1 cellular context compared by ENCODE assay signal in genomic region chr6:89352329-89353117, GRCh38.
TF ChIP-seq lines count a peak whose summit lies in the region.

Gene UBE2J1 (minus strand): TSS chr6:89352722. CDS start chr6:89352569, 153 bp downstream.

TF ChIP-seq in HepG2, 621 proteins besides CTCF, POLR2A, EP300 and RAD21 (continued from another document and continues in another):
- TF ChIP-seq GMEB1 (CRISPR knock-in tag; IDR thresholded peaks at IDR 0.05; ENCODE audit: borderline replicate concordance) (peak; percentile 39; the same call in 1 of the 2 replicates), ZNF143 (CRISPR knock-in tag; IDR thresholded peaks at IDR 0.05) (no peak), SALL1 (CRISPR knock-in tag; IDR thresholded peaks at IDR 0.05) (peak; percentile 82), KDM5A (IDR thresholded peaks at IDR 0.05; ENCODE audit: borderline replicate concordance, low read length) (no peak), ARID5B (CRISPR knock-in tag; IDR thresholded peaks at IDR 0.05) (peak; percentile 54), ZNF142 (CRISPR knock-in tag; IDR thresholded peaks at IDR 0.05) (peak; percentile 61), PRDM4 (CRISPR knock-in tag; IDR thresholded peaks at IDR 0.05; ENCODE audit: borderline replicate concordance) (no peak), GMEB2 (CRISPR knock-in tag; IDR thresholded peaks at IDR 0.05; ENCODE audit: low read depth) (no peak), RNF2 (conservative IDR thresholded peaks at IDR 0.05; ENCODE audit: low read depth) (peak; percentile 72; the same call in 1 of the 2 replicates), ZNF740 (CRISPR knock-in tag; IDR thresholded peaks at IDR 0.05) (no peak), ZKSCAN5 (CRISPR knock-in tag; IDR thresholded peaks at IDR 0.05) (no peak), ETV5 (CRISPR knock-in tag; IDR thresholded peaks at IDR 0.05; ENCODE audit: borderline replicate concordance) (no peak; the same call in 1 of the 2 replicates), ZGPAT (CRISPR knock-in tag; IDR thresholded peaks at IDR 0.05) (peak; percentile 86; the same call in 1 of the 2 replicates), ZNF275 (CRISPR knock-in tag; IDR thresholded peaks at IDR 0.05; ENCODE audit: borderline replicate concordance) (peak; percentile 82; the same call in 1 of the 2 replicates), ONECUT2 (CRISPR knock-in tag; IDR thresholded peaks at IDR 0.05) (no peak), TERF1 (CRISPR knock-in tag; IDR thresholded peaks at IDR 0.05) (no peak), ELF4 (CRISPR knock-in tag; IDR thresholded peaks at IDR 0.05; ENCODE audit: borderline replicate concordance) (peak; percentile 67; the same call in 1 of the 2 replicates), ZFP36L2 (CRISPR knock-in tag; IDR thresholded peaks at IDR 0.05) (no peak; the same call in 1 of the 2 replicates), ZHX1 (CRISPR knock-in tag; IDR thresholded peaks at IDR 0.05; ENCODE audit: low read depth) (peak; percentile 80; the same call in 1 of the 2 replicates), NR2F6 (IDR thresholded peaks at IDR 0.05) (no peak), NR2F6 (CRISPR knock-in tag; IDR thresholded peaks at IDR 0.05) (no peak; the same call in 1 of the 2 replicates), WIZ (CRISPR knock-in tag; IDR thresholded peaks at IDR 0.05) (no peak), HOXA3 (CRISPR knock-in tag; IDR thresholded peaks at IDR 0.05) (peak; percentile 90), SRSF9 (IDR thresholded peaks at IDR 0.05; ENCODE audit: borderline replicate concordance, insufficient read depth, low read depth, low read length, poor library complexity, severe bottlenecking) (no peak), ZFP37 (CRISPR knock-in tag; IDR thresholded peaks at IDR 0.05; ENCODE audit: borderline replicate concordance) (peak; percentile 44; the same call in 1 of the 2 replicates), HBP1 (CRISPR knock-in tag; IDR thresholded peaks at IDR 0.05; ENCODE audit: low read depth) (no peak; the same call in 1 of the 2 replicates)
